16 cellular contexts compared by ENCODE assay signal in genomic region chr5:134236820-134237219, GRCh38. TPM values are rescaled to one million over a fixed set of nuclear protein-coding genes. Genes with fewer than 3 reads are reported as not detected.
A peak's percentile ranks its signal among the peaks of the same experiment; 100 is the strongest.
DNase-seq lines count a peak whose midpoint lies in the region; ATAC-seq, FAIRE-seq and TF ChIP-seq lines count a peak whose summit lies in the region.
"Had no signal": no experiment of that assay in that cellular context is flagged by ENCODE, and none has a peak within 500 bp of the region (broad histone marks: within the 10 kb centered on the region; RNA-seq: fewer than 3 reads in every experiment).

No MANE protein-coding gene starts in this region.

- H3K9ac ChIP-seq in HCT116 (ENCODE audit: low read length) (no peak overlapping the region), K562 (ENCODE audit: insufficient read depth in 1 of 2, low read depth in 2 of 2, low read length in 2 of 2) (no peak overlapping the region)
- H3K9ac ChIP-seq: GM23248 had no signal

- ATAC-seq in heart left ventricle (no peak), Right ventricle myocardium superior (ENCODE audit: poor library complexity) (no peak), HCT116 (peak; percentile 52; the same call in 1 of the 2 replicates), K562 (no peak), gastrocnemius medialis (no peak), HG03196 (IDR thresholded peaks at IDR 0.05; ENCODE audit: unreplicated experiment) (no peak)
- ATAC-seq: GM12878 had no signal

- H2AFZ ChIP-seq in HCT116 (ENCODE audit: low read depth, low read length, poor library complexity, severe bottlenecking) (no peak overlapping the region), K562 (ENCODE audit: low read depth, low read length) (0 out of 2 replicates have a peak overlapping the region, but pooled peaks have one; percentile 30)
- H2AFZ ChIP-seq: GM23248 had no signal

- H3K4me2 ChIP-seq in HCT116 (ENCODE audit: low read length) (no peak overlapping the region), K562 (ENCODE audit: insufficient read depth, low read length) (no peak overlapping the region)

- H3K27ac ChIP-seq in heart left ventricle = peak overlapping the region; percentile 46 to 88 (median 73)
- no peak overlapping the region for H3K27ac ChIP-seq in HCT116 (ENCODE audit: low read depth, low read length)
- H3K27ac ChIP-seq in K562 (ENCODE audit: extremely low read depth, low read depth, low read length) = no peak overlapping the region
- H3K27ac ChIP-seq in gastrocnemius medialis = peak overlapping the region in 3 of 4 donors; percentile 33 to 62 (median 39)
- H3K27ac ChIP-seq: GM23248 had no signal

- BruUV-seq in HCT116 (replicated peaks; lab: Mats Ljungman, UMichigan) = no TSS peak
- no TSS peak for BruUV-seq in K562 (replicated peaks; lab: Mats Ljungman, UMichigan)

- H3K36me3 ChIP-seq in heart left ventricle (no peaks in the 10 kb centered on the region), HCT116 (ENCODE audit: control insufficient read depth in 1 of 2, insufficient read depth in 2 of 2, low read length in 2 of 2) (no peaks in the 10 kb centered on the region), K562 (ENCODE audit: control insufficient read depth, insufficient read depth, low read length) (no peaks in the 10 kb centered on the region), gastrocnemius medialis (no peaks in the 10 kb centered on the region)

- TF ChIP-seq POLR2A in heart left ventricle (IDR thresholded peaks at IDR 0.05) = no peak
- TF ChIP-seq POLR2A in HCT116 (IDR thresholded peaks at IDR 0.05; ENCODE audit: borderline replicate concordance, extremely low read depth, insufficient read depth, insufficient read length) = no peak
- TF ChIP-seq POLR2A in K562 (conservative IDR thresholded peaks at IDR 0.05) = no peak
- no peak for TF ChIP-seq POLR2A in gastrocnemius medialis (IDR thresholded peaks at IDR 0.05)

- 91 to 94% (median 93%) methylated on average over 6 of the region's 6 CpGs for WGBS in heart left ventricle, 4 donors
- 43% methylated on average over 6 of the region's 6 CpGs for WGBS in K562 (ENCODE audit: insufficient coverage, low coverage, missing lambda C conversion rate)

- in situ Hi-C loops in K562 (cut with MboI) (no loop called here), gastrocnemius medialis (cut with MboI; ENCODE audit: low sequenced_read_pairs in 4 of 4) (no loop called here)

- H3K9me1 ChIP-seq in K562 (ENCODE audit: control insufficient read depth, insufficient read depth, low read length) = no peaks in the 10 kb centered on the region

- H3K4me3 ChIP-seq in heart left ventricle (no peak overlapping the region), HCT116 (replicated peaks in 1 of 2; ENCODE audit: low read depth in 1 of 2, low read length in 2 of 2) (no peak overlapping the region), K562 (no peak overlapping the region), gastrocnemius medialis (no peak overlapping the region)
- H3K4me3 ChIP-seq: GM12878, GM23248 had no signal

- TF ChIP-seq RAD21 in HCT116 (IDR thresholded peaks at IDR 0.05; ENCODE audit: low read depth) = no peak
- TF ChIP-seq RAD21 in K562 (CRISPR knock-in tag; conservative IDR thresholded peaks at IDR 0.05 in 1 of 2, IDR thresholded peaks at IDR 0.05 in 1 of 2) = no peak

- H3K9me3 ChIP-seq in heart left ventricle (no peaks in the 10 kb centered on the region), HCT116 (ENCODE audit: control insufficient read depth in 1 of 2, insufficient read depth in 1 of 2, low read depth in 1 of 2, low read length in 2 of 2) (no peaks in the 10 kb centered on the region), K562 (replicated peaks; ENCODE audit: control insufficient read depth, insufficient read depth, low read depth, low read length) (no peaks in the 10 kb centered on the region), gastrocnemius medialis (no peaks in the 10 kb centered on the region)

- RAD21 ChIA-PET in HCT116 (lab: Charles Lee; ENCODE audit: low non-redundant PET in 1 of 2, low total read pairs in 2 of 2, uncharacterized antibody in 2 of 2, unreplicated experiment in 2 of 2) = no interaction called here

- TF ChIP-seq CTCF in heart left ventricle (IDR thresholded peaks at IDR 0.05) = no peak
- TF ChIP-seq CTCF in HCT116 (IDR thresholded peaks at IDR 0.05 in 2 of 3, conservative IDR thresholded peaks at IDR 0.05 in 1 of 3; ENCODE audit: borderline replicate concordance in 1 of 3, insufficient read depth in 1 of 3, low read depth in 2 of 3, low read length in 2 of 3) = 0 out of 6 replicates have a peak, but pooled peaks of 1 of the 3 experiments have one; percentile 4
- TF ChIP-seq CTCF in K562 (IDR thresholded peaks at IDR 0.05 in 2 of 3, conservative IDR thresholded peaks at IDR 0.05 in 1 of 3; ENCODE audit: insufficient read depth in 2 of 3, low read depth in 1 of 3, low read length in 3 of 3) = no peak
- no peak for TF ChIP-seq CTCF in gastrocnemius medialis (IDR thresholded peaks at IDR 0.05 in 4 of 5, conservative IDR thresholded peaks at IDR 0.05 in 1 of 5)

- no peaks in the 10 kb centered on the region for H3K27me3 ChIP-seq in heart left ventricle
- H3K27me3 ChIP-seq in HCT116 (ENCODE audit: insufficient read depth, low read length) = no peaks in the 10 kb centered on the region
- no peaks in the 10 kb centered on the region for H3K27me3 ChIP-seq in K562 (ENCODE audit: control insufficient read depth in 2 of 2, insufficient read depth in 2 of 2, low read length in 2 of 2)
- no peaks in the 10 kb centered on the region for H3K27me3 ChIP-seq in gastrocnemius medialis

- intact Hi-C loops in heart left ventricle (cut with DNase I) = no loop called here
- intact Hi-C loops in Right ventricle myocardium superior (cut with DNase I) = no loop called here
- intact Hi-C loops in HCT116 (cut with micrococcal nuclease) = no loop called here
- intact Hi-C loops in K562 (cut with micrococcal nuclease) = no loop called here
- intact Hi-C loops in gastrocnemius medialis (cut with DNase I; ENCODE audit: low total_unique reads) = no loop called here

- no peaks in the 10 kb centered on the region for H3K9me2 ChIP-seq in HCT116 (ENCODE audit: insufficient read depth)

- POLR2A ChIA-PET in HCT116 (lab: Charles Lee) (interaction anchor here (1.2 to 1.4 kb wide), 3 partner anchors 8 to 11 kb away, joined by 3 to 6 read pairs (median 5); partner anchors contain the start of gene PPP2CA), K562 (lab: Yijun Ruan, JAX) (interaction anchor here (1.4 to 3.5 kb wide), 3 partner anchors 8 to 11 kb away, joined by 4 to 16 read pairs (median 11); partner anchors contain the start of gene PPP2CA)

- TF ChIP-seq EP300 in K562 (IDR thresholded peaks at IDR 0.05; ENCODE audit: low read length) = no peak

- H3K79me2 ChIP-seq in HCT116 (ENCODE audit: insufficient read depth, low read length) (no peaks in the 10 kb centered on the region), K562 (ENCODE audit: control insufficient read depth, insufficient read depth, low read length) (no peaks in the 10 kb centered on the region)

- H3K4me1 ChIP-seq in heart left ventricle (peaks cover 0 to 56% (median 23%) of the 10 kb centered on the region in 12 donors), HCT116 (ENCODE audit: control insufficient read depth in 1 of 2, insufficient read depth in 2 of 2, low read length in 2 of 2) (no peaks in the 10 kb centered on the region), K562 (replicated peaks in 1 of 2; ENCODE audit: control insufficient read depth in 2 of 2, insufficient read depth in 2 of 2, low read length in 2 of 2) (no peaks in the 10 kb centered on the region), gastrocnemius medialis (peaks cover 31 to 44% of the 10 kb centered on the region in 2 donors)

- DNase-seq in heart left ventricle (no peak), Right ventricle myocardium superior (no peak), HCT116 (ENCODE audit: low read depth, low spot score) (no peak), K562 (ENCODE audit: extremely low read depth in 1 of 4, low spot score in 3 of 4) (no peak), gastrocnemius medialis (no peak), NCI-H1930 (lab: John Stamatoyannopoulos, UW) (no peak), HTR-8/SVneo (ENCODE audit: insufficient read length, low spot score) (no peak)
- DNase-seq: C1 segment of cervical spinal cord; CD4-positive, alpha-beta T cell; DMS79 had no signal

- FAIRE-seq in K562 (lab: Jason Lieb, UNC) = no peak
- FAIRE-seq in HTR-8/SVneo (lab: Jason Lieb, UNC) = no peak
- FAIRE-seq: A204.1, GM12878, GM18507, H54 had no signal

- CTCF ChIA-PET in HCT116 (lab: Charles Lee) = interaction anchor here (2.0 kb wide), 1 partner anchor 11 kb away, joined by 7 read pairs; the partner anchor contains the start of gene PPP2CA
- CTCF ChIA-PET in K562 (lab: Yijun Ruan, JAX; ENCODE audit: low intra/inter-chr PET ratio) = no interaction called here

- H4K20me1 ChIP-seq in HCT116 (ENCODE audit: insufficient read depth) (no peaks in the 10 kb centered on the region), K562 (replicated peaks; ENCODE audit: control insufficient read depth, insufficient read depth, low read length) (no peaks in the 10 kb centered on the region)

TF ChIP-seq in HCT116, 20 proteins besides CTCF, POLR2A, EP300 and RAD21 (continues in another document):
- TF ChIP-seq CEBPB (IDR thresholded peaks at IDR 0.05; ENCODE audit: low read depth) (no peak), JUND (IDR thresholded peaks at IDR 0.05) (no peak)

TF ChIP-seq in K562, 482 proteins besides CTCF, POLR2A, EP300 and RAD21 (continues in another document):
- TF ChIP-seq HDGF (IDR thresholded peaks at IDR 0.05) = no peak

RNA-seq across cellular contexts. Expression of gene PPP2CA, which starts 10.9 kb away (rescaled TPM):
- total RNA-seq in heart left ventricle (100 to 1,000 TPM; 143 to 219 (median 180) TPM), Right ventricle myocardium superior (135 TPM), HCT116 (2021; ENCODE audit: unreplicated experiment) (167 TPM), K562 (2014; rRNA removed) (237 and 254 TPM in 2 replicates), K562 (2014; rRNA removed; fragmentation: Illumina TruSeq; extraction: Trizol) (109 and 129 TPM in 2 replicates), K562 (2015; rRNA removed; fragmentation: Illumina TruSeq; extraction: Trizol) (69.9 and 76.2 TPM in 2 replicates), K562 (2021) (190 and 194 TPM in 2 replicates), gastrocnemius medialis (100 to 1,000 TPM in 3 of 4 donors, 10 to 100 TPM in 1; 90.2 to 179 (median 155) TPM)
- polyA plus RNA-seq in heart left ventricle (100 to 1,000 TPM in 1 of 2 donors, 10 to 100 TPM in 1; 59.7 to 157 TPM), K562 (2011; rRNA removed) (158 and 257 TPM in 2 replicates), K562 (2014; fragmentation: Illumina TruSeq; extraction: Trizol) (90.3 and 94.9 TPM in 2 replicates), K562 (2014; fragmentation: Nextera tagmentation; extraction: Ambion mirVana) (10 to 100 TPM; 23.0 to 24.8 TPM), K562 (2014; rRNA removed) (149 and 211 TPM in 2 replicates)
- 158 and 173 TPM in 2 replicates for polyA plus RNA-seq in HCT116 (2012)
- total RNA-seq in K562 (2011; cell fraction: chromatin; rRNA removed; ENCODE audit: low replicate concordance) = 23.9 and 70.7 TPM in 2 replicates
- total RNA-seq in K562 (2011; cell fraction: nucleolus; rRNA removed) = 15.0 and 16.3 TPM in 2 replicates
- 25.6 and 41.1 TPM in 2 replicates for total RNA-seq in K562 (2011; cell fraction: nucleoplasm; rRNA removed)
- polyA plus RNA-seq in K562 (2011; cell fraction: cytosol; rRNA removed) = 86.1 and 87.0 TPM in 2 replicates
- 32.6 and 43.8 TPM in 2 replicates for polyA plus RNA-seq in K562 (2011; cell fraction: nucleus; rRNA removed)
- 133 and 154 TPM in 2 replicates for polyA plus RNA-seq in K562 (2012)
- 212 and 242 TPM in 2 replicates for polyA minus RNA-seq in K562 (2011; rRNA and poly(A)+ RNA removed)
- polyA minus RNA-seq in K562 (2011; cell fraction: cytosol; rRNA and poly(A)+ RNA removed) = 80.6 and 127 TPM in 2 replicates
- 16.0 and 27.2 TPM in 2 replicates for polyA minus RNA-seq in K562 (2011; cell fraction: nucleus; rRNA and poly(A)+ RNA removed)

Comparison
In these comparisons a context has a peak if more than half of its experiments do, and no peak if none do; other contexts are left out.
1. H3K27ac ChIP-seq: peak in heart left ventricle (12 of 12) and gastrocnemius medialis (3 of 4); none in HCT116 (single experiment) and K562 (single experiment).